Comparison of ENCODE assay signal across 26 cellular contexts in the genomic region with DNA sequence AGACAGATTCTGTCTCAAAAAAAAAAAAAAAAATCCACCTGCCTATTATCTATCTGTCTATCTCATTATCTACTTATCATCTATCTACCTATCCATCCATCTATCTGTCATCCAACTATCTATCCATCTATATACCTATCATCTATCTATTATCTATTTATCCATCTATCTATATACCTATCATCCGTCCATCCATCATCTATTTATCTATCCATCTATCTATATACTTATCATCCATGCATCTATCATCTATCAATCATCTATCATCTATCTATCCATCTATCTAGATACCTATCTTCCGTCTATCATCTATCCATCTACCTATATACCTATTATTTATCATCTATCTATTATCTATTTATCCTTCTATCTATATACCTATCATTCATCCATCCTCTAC.
"Had no signal": no experiment of that assay in that cellular context is flagged by ENCODE, and none has a peak within 500 bp of the region (broad histone marks: within the 10 kb centered on the region; RNA-seq: fewer than 3 reads in every experiment).

No MANE protein-coding gene starts in this region.

- FAIRE-seq: colon, endometrium, endothelial cell of umbilical vein, frontal cortex had no signal

- H3K9me3 ChIP-seq: colonic mucosa, esophagus squamous epithelium, gastrocnemius medialis, gastroesophageal sphincter, heart left ventricle had no signal

- H3K36me3 ChIP-seq: colonic mucosa, esophagus muscularis mucosa, esophagus squamous epithelium, gastrocnemius medialis, gastroesophageal sphincter, heart left ventricle, heart right ventricle had no signal

- H3K27me3 ChIP-seq: colonic mucosa, dorsolateral prefrontal cortex, esophagus muscularis mucosa, esophagus squamous epithelium, foreskin keratinocyte, gastrocnemius medialis, gastroesophageal sphincter, heart left ventricle, heart right ventricle had no signal

- DNase-seq: cortex of kidney; dermis blood vessel endothelial cell; dorsolateral prefrontal cortex; effector CD4-positive, alpha-beta T cell; effector CD8-positive, alpha-beta T cell; effector memory CD4-positive, alpha-beta T cell; effector memory CD8-positive, alpha-beta T cell; endodermal cell; erythroblast; esophagus squamous epithelium; foreskin keratinocyte; foreskin melanocyte; glutamatergic neuron; head of caudate nucleus; heart right ventricle had no signal

- H3K27ac ChIP-seq: colonic mucosa, coronary artery, dorsolateral prefrontal cortex, epithelial cell of prostate, esophagus muscularis mucosa, esophagus squamous epithelium, foreskin keratinocyte, gastrocnemius medialis, gastroesophageal sphincter, heart left ventricle, heart right ventricle had no signal

- H3K4me1 ChIP-seq: colonic mucosa, esophagus muscularis mucosa, foreskin keratinocyte, gastrocnemius medialis, gastroesophageal sphincter, heart left ventricle, heart right ventricle had no signal

- ATAC-seq: effector memory CD8-positive, alpha-beta T cell; foreskin keratinocyte had no signal

- H3K4me3 ChIP-seq: colonic mucosa, coronary artery, dorsolateral prefrontal cortex, esophagus muscularis mucosa, esophagus squamous epithelium, gastrocnemius medialis, gastroesophageal sphincter, heart left ventricle, heart right ventricle had no signal
